Comparison of ENCODE assay signal across 3 cellular contexts in genomic region chr20:14036567-14036966, GRCh38.
A peak's percentile ranks its signal among the peaks of the same experiment; 100 is the strongest.
TF ChIP-seq lines count a peak whose summit lies in the region.

No MANE protein-coding gene starts in this region.

TF ChIP-seq in HepG2, 621 proteins besides CTCF, POLR2A, EP300 and RAD21:
- TF ChIP-seq ZNF225 (CRISPR knock-in tag; IDR thresholded peaks at IDR 0.05) (no peak), ETV6 (CRISPR knock-in tag; conservative IDR thresholded peaks at IDR 0.05) (no peak), ZNF460 (CRISPR knock-in tag; IDR thresholded peaks at IDR 0.05; ENCODE audit: borderline replicate concordance) (peak; percentile 52; the same call in 1 of the 2 replicates), ZNF260 (CRISPR knock-in tag; IDR thresholded peaks at IDR 0.05; ENCODE audit: borderline replicate concordance, low read depth) (no peak), POLR2AphosphoS2 (IDR thresholded peaks at IDR 0.05; ENCODE audit: low read depth, low read length) (no peak), KLF16 (CRISPR knock-in tag; IDR thresholded peaks at IDR 0.05) (no peak)

TF ChIP-seq in HCT116, 20 proteins besides CTCF, POLR2A, EP300 and RAD21:
- no peak for TF ChIP-seq CBX3 (IDR thresholded peaks at IDR 0.05; ENCODE audit: low read depth)
- no peak for TF ChIP-seq SP1 (IDR thresholded peaks at IDR 0.05; ENCODE audit: low read depth)
- no peak for TF ChIP-seq CEBPB (IDR thresholded peaks at IDR 0.05; ENCODE audit: low read depth)
- TF ChIP-seq ZFX (IDR thresholded peaks at IDR 0.05) = no peak
- no peak for TF ChIP-seq REST (IDR thresholded peaks at IDR 0.05; ENCODE audit: low read depth)
- no peak for TF ChIP-seq EGR1 (IDR thresholded peaks at IDR 0.05; ENCODE audit: low read depth)

TF ChIP-seq in K562, 482 proteins besides CTCF, POLR2A, EP300 and RAD21:
- TF ChIP-seq ZNF740 (CRISPR knock-in tag; IDR thresholded peaks at IDR 0.05) (no peak), ZNF740 (tag; IDR thresholded peaks at IDR 0.05) (no peak), PCBP2 (IDR thresholded peaks at IDR 0.05; ENCODE audit: low read depth, low read length, poor library complexity, severe bottlenecking) (no peak), NFIC (IDR thresholded peaks at IDR 0.05) (peak; percentile 9; the same call in 1 of the 2 replicates), SIN3A (IDR thresholded peaks at IDR 0.05; ENCODE audit: borderline replicate concordance in 2 of 2, control insufficient read depth in 1 of 2, low read depth in 2 of 2, low read length in 2 of 2) (no peak), FOXA1 (IDR thresholded peaks at IDR 0.05; ENCODE audit: borderline replicate concordance) (no peak), ZNF280A (IDR thresholded peaks at IDR 0.05; ENCODE audit: low read depth, partially characterized antibody) (no peak), ZNF316 (IDR thresholded peaks at IDR 0.05) (no peak)
